Comparison of ENCODE assay signal across 15 cellular contexts in the genomic region with DNA sequence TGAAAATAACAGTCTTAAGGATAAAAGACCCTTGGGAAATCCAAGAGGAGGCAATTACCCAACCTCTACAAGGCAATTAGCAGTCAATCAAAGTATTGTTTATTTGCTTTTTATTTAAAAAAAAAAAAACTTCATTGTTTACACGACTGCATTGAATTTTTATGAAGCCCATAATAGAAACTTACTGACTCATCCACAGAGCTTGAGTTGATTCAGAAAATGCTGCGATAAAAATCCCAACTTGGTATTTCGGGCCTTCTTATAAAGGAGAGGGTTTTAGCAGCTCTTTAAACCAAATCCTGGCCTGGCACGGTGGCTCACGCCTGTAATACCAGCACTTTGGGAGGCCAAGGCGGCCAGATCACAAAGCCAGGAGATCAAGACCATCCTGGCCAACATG.
DNase-seq lines count a peak whose midpoint lies in the region; ATAC-seq and TF ChIP-seq lines count a peak whose summit lies in the region.
"Had no signal": no experiment of that assay in that cellular context is flagged by ENCODE, and none has a peak within 500 bp of the region (broad histone marks: within the 10 kb centered on the region; RNA-seq: fewer than 3 reads in every experiment).

No MANE protein-coding gene starts in this region.

- H3K4me2 ChIP-seq in osteoblast (ENCODE audit: insufficient read depth, low read length) = peak overlapping the region; percentile 24

- H3K27me3 ChIP-seq in ascending aorta (no peaks in the 10 kb centered on the region), osteoblast (ENCODE audit: insufficient read depth, low read length) (no peaks in the 10 kb centered on the region), A673 (replicated peaks; ENCODE audit: insufficient read depth, low read depth, low read length, poor library complexity) (no peaks in the 10 kb centered on the region)
- H3K27me3 ChIP-seq: Peyer's patch had no signal

- no peaks in the 10 kb centered on the region for H4K20me1 ChIP-seq in osteoblast (ENCODE audit: insufficient read depth, low read length)

- H3K4me3 Mint-ChIP-seq in naive thymus-derived CD8-positive, alpha-beta T cell = no peak overlapping the region
- H3K4me3 Mint-ChIP-seq: CD8-positive, alpha-beta T cell; T-helper 1 cell treated with Interleukin-12 subunit alpha and Interleukin-12 subunit beta and Interleukin-4 antibody, amounts not matched to agents 30 μg/mL and 1 μg/mL, for 36 hours had no signal

- H3K4me1 Mint-ChIP-seq in naive thymus-derived CD8-positive, alpha-beta T cell = no peaks in the 10 kb centered on the region

- H3K9me3 ChIP-seq in ascending aorta (no peaks in the 10 kb centered on the region), osteoblast (ENCODE audit: low read depth, low read length) (no peaks in the 10 kb centered on the region), A673 (ENCODE audit: low read depth, low read length, poor library complexity, severe bottlenecking) (no peaks in the 10 kb centered on the region)
- H3K9me3 ChIP-seq: Peyer's patch had no signal

- CTCF ChIA-PET in HEK293T (lab: Yijun Ruan, JAX) (no interaction called here), A673 (lab: Charles Lee) (no interaction called here)

- H3K36me3 Mint-ChIP-seq in naive thymus-derived CD8-positive, alpha-beta T cell = no peaks in the 10 kb centered on the region
- H3K36me3 Mint-ChIP-seq: CD8-positive, alpha-beta T cell had no signal

- H3K4me3 ChIP-seq in ascending aorta = peak overlapping the region in 1 of 2 donors; percentile 9
- H3K4me3 ChIP-seq in osteoblast (ENCODE audit: insufficient read depth, low read length) = no peak overlapping the region
- no peak overlapping the region for H3K4me3 ChIP-seq in A673 (ENCODE audit: low read depth, low read length, poor library complexity, severe bottlenecking)
- H3K4me3 ChIP-seq: Peyer's patch had no signal

- no peak for TF ChIP-seq CTCF in ascending aorta (IDR thresholded peaks at IDR 0.05)
- TF ChIP-seq CTCF in osteoblast (IDR thresholded peaks at IDR 0.05; ENCODE audit: extremely low read depth, low read depth, low read length) = no peak
- no peak for TF ChIP-seq CTCF in A673 (conservative IDR thresholded peaks at IDR 0.05; ENCODE audit: low read depth, low read length)
- no peak for TF ChIP-seq CTCF in omental fat pad (IDR thresholded peaks at IDR 0.05)

- H3K36me3 ChIP-seq in ascending aorta = no peaks in the 10 kb centered on the region
- H3K36me3 ChIP-seq in osteoblast (ENCODE audit: insufficient read depth, low read length) = no peaks in the 10 kb centered on the region
- H3K36me3 ChIP-seq in A673 (ENCODE audit: insufficient read depth, low read length, poor library complexity, severe bottlenecking) = no peaks in the 10 kb centered on the region
- H3K36me3 ChIP-seq: Peyer's patch had no signal

- H3K79me2 ChIP-seq in osteoblast (ENCODE audit: insufficient read depth, low read length) = no peaks in the 10 kb centered on the region

- intact Hi-C loops in ascending aorta (cut with DNase I) (loop anchor here (5.0 kb wide), 1 partner anchor 68 kb away; the partner anchor contains the start of gene PALS2), A673 (cut with micrococcal nuclease; ENCODE audit: unreplicated experiment) (no loop called here), cardiac septum (cut with DNase I) (no loop called here)

- no TSS peak for BruUV-seq in A673 (replicated peaks; lab: Mats Ljungman, UMichigan)

- H3K4me1 ChIP-seq in ascending aorta = peaks cover 0 to 12% of the 10 kb centered on the region in 2 donors
- H3K4me1 ChIP-seq in osteoblast (ENCODE audit: insufficient read depth, low read length) = peaks cover 4% of the 10 kb centered on the region
- H3K4me1 ChIP-seq in A673 (ENCODE audit: insufficient read depth, low read length, poor library complexity, severe bottlenecking) = no peaks in the 10 kb centered on the region
- H3K4me1 ChIP-seq: Peyer's patch had no signal

- H3K27me3 Mint-ChIP-seq in naive thymus-derived CD8-positive, alpha-beta T cell = no peaks in the 10 kb centered on the region

- no peak overlapping the region for H3K27ac Mint-ChIP-seq in naive thymus-derived CD8-positive, alpha-beta T cell
- H3K27ac Mint-ChIP-seq: CD8-positive, alpha-beta T cell; T-helper 1 cell treated with Interleukin-12 subunit alpha and Interleukin-12 subunit beta and Interleukin-4 antibody, amounts not matched to agents 30 μg/mL and 1 μg/mL, for 36 hours had no signal

- DNase-seq in ELR (ENCODE audit: low read depth) (peak; percentile 5), HEK293T (ENCODE audit: extremely low spot score) (no peak), ascending aorta (ENCODE audit: low spot score in 2 of 2) (no peak), osteoblast (ENCODE audit: insufficient read length, low spot score, missing footprints) (peak; percentile 87), A673 (ENCODE audit: low spot score) (no peak), omental fat pad (ENCODE audit: low spot score) (no peak), cardiac septum (ENCODE audit: low spot score) (no peak)
- no peak for DNase-seq in naive thymus-derived CD8-positive, alpha-beta T cell
- DNase-seq: CD8-positive, alpha-beta T cell; Karpas-422; NCI-H446; NCI-H748 treated with DMSO at 0.1 percent for 48 hours; Peyer's patch; SHP77 had no signal

- POLR2A ChIA-PET in HEK293T (lab: Yijun Ruan, JAX) = no interaction called here
- POLR2A ChIA-PET in A673 (lab: Charles Lee; ENCODE audit: low non-redundant PET) = no interaction called here
- POLR2A ChIA-PET in naive thymus-derived CD8-positive, alpha-beta T cell (lab: Charles Lee) = no interaction called here

- H3K27ac ChIP-seq in ascending aorta = peak overlapping the region; percentile 62 to 70
- no peak overlapping the region for H3K27ac ChIP-seq in osteoblast (ENCODE audit: low read depth, low read length)
- no peak overlapping the region for H3K27ac ChIP-seq in A673 (ENCODE audit: low read depth, low read length, poor library complexity, severe bottlenecking)
- H3K27ac ChIP-seq: Peyer's patch had no signal

- H2AFZ ChIP-seq in osteoblast (ENCODE audit: low read length) = peak overlapping the region; percentile 51

- ATAC-seq in omental fat pad (ENCODE audit: low FRiP score) = no peak
- no peak for ATAC-seq in naive thymus-derived CD8-positive, alpha-beta T cell
- ATAC-seq: CD8-positive, alpha-beta T cell had no signal

- no peaks in the 10 kb centered on the region for H3K9me3 Mint-ChIP-seq in naive thymus-derived CD8-positive, alpha-beta T cell
- H3K9me3 Mint-ChIP-seq: CD8-positive, alpha-beta T cell; T-helper 1 cell treated with Interleukin-12 subunit alpha and Interleukin-12 subunit beta and Interleukin-4 antibody, amounts not matched to agents 30 μg/mL and 1 μg/mL, for 36 hours had no signal

TF ChIP-seq in HEK293T, 16 proteins besides CTCF, POLR2A, EP300 and RAD21:
- TF ChIP-seq LEF1 (IDR thresholded peaks at IDR 0.05; ENCODE audit: borderline replicate concordance) (no peak), CTBP1 (IDR thresholded peaks at IDR 0.05; ENCODE audit: borderline replicate concordance) (no peak), PKNOX1 (IDR thresholded peaks at IDR 0.05) (peak; percentile 26; the same call in 1 of the 2 replicates), BHLHE40 (IDR thresholded peaks at IDR 0.05; ENCODE audit: borderline replicate concordance) (no peak), FOXK2 (IDR thresholded peaks at IDR 0.05) (no peak), FOXM1 (IDR thresholded peaks at IDR 0.05; ENCODE audit: borderline replicate concordance) (no peak)

Comparison
In these comparisons a context has a peak if more than half of its experiments do, and no peak if none do; other contexts are left out.
1. DNase-seq: peak in ELR (single experiment) and osteoblast (single experiment); none in HEK293T (single experiment), ascending aorta (0 of 2), A673 (single experiment), omental fat pad (single experiment), naive thymus-derived CD8-positive, alpha-beta T cell (0 of 10) and cardiac septum (single experiment).
2. H3K27ac ChIP-seq: peak in ascending aorta (2 of 2); none in osteoblast (single experiment) and A673 (single experiment).